1 cellular context compared by ENCODE assay signal in genomic region chr5:67215592-67216471, GRCh38.
TF ChIP-seq lines count a peak whose summit lies in the region.

No MANE protein-coding gene starts in this region.

TF ChIP-seq in K562, 482 proteins besides CTCF, POLR2A, EP300 and RAD21 (continued from another document and continues in another):
- TF ChIP-seq MGA (IDR thresholded peaks at IDR 0.05) (peak; percentile 36; the same call in 1 of the 2 replicates), RBM34 (IDR thresholded peaks at IDR 0.05; ENCODE audit: borderline replicate concordance, insufficient read depth, low read length) (no peak), SNAPC5 (CRISPR knock-in tag; IDR thresholded peaks at IDR 0.05) (no peak), POLR2AphosphoS2 (IDR thresholded peaks at IDR 0.05; ENCODE audit: low read length) (no peak), MCM7 (IDR thresholded peaks at IDR 0.05) (no peak), ZNF583 (CRISPR knock-in tag; IDR thresholded peaks at IDR 0.05) (no peak), ELK3 (CRISPR knock-in tag; IDR thresholded peaks at IDR 0.05) (no peak), HNRNPUL1 (IDR thresholded peaks at IDR 0.05; ENCODE audit: low read length) (no peak), REST (CRISPR knock-in tag; IDR thresholded peaks at IDR 0.05; ENCODE audit: low read depth) (no peak), E2F6 (IDR thresholded peaks at IDR 0.05; ENCODE audit: borderline replicate concordance in 1 of 2, extremely low read depth in 1 of 2, insufficient read depth in 1 of 2, insufficient read length in 1 of 2, low read depth in 1 of 2, low read length in 1 of 2, poor library complexity in 1 of 2, severe bottlenecking in 1 of 2) (peak in 1 of 2 experiments; percentile 36), SMARCC2 (IDR thresholded peaks at IDR 0.05; ENCODE audit: low read depth) (no peak), BRD4 (IDR thresholded peaks at IDR 0.05) (no peak), PTBP1 (IDR thresholded peaks at IDR 0.05; ENCODE audit: low read depth, low read length) (no peak), ESRRB (CRISPR knock-in tag; IDR thresholded peaks at IDR 0.05; ENCODE audit: borderline replicate concordance) (no peak), E2F5 (CRISPR knock-in tag; IDR thresholded peaks at IDR 0.05) (no peak), RBBP5 (IDR thresholded peaks at IDR 0.05; ENCODE audit: borderline replicate concordance, insufficient read depth, low read length, poor library complexity, severe bottlenecking) (no peak), SMAD1 (IDR thresholded peaks at IDR 0.05; ENCODE audit: low read depth, low read length, partially characterized antibody) (no peak), CBX8 (IDR thresholded peaks at IDR 0.05; ENCODE audit: borderline replicate concordance, extremely low read depth, low read depth, low read length, poor library complexity, severe bottlenecking) (no peak), ZNF639 (CRISPR knock-in tag; conservative IDR thresholded peaks at IDR 0.05 in 1 of 2, IDR thresholded peaks at IDR 0.05 in 1 of 2) (0 out of 4 replicates have a peak, but pooled peaks of 1 of the 2 experiments have one; percentile 29), GABPB1 (CRISPR knock-in tag; IDR thresholded peaks at IDR 0.05) (peak; percentile 27; the same call in 1 of the 2 replicates), THRAP3 (IDR thresholded peaks at IDR 0.05; ENCODE audit: borderline replicate concordance) (no peak), CBX5 (IDR thresholded peaks at IDR 0.05; ENCODE audit: borderline replicate concordance, low read depth) (no peak), POLR2AphosphoS5 (IDR thresholded peaks at IDR 0.05; ENCODE audit: control insufficient read depth, insufficient read depth, low read depth, low read length) (no peak), RBFOX2 (IDR thresholded peaks at IDR 0.05; ENCODE audit: low read depth, low read length) (no peak), ILF3 (IDR thresholded peaks at IDR 0.05; ENCODE audit: borderline replicate concordance) (no peak), ETV1 (tag; conservative IDR thresholded peaks at IDR 0.05; ENCODE audit: low read depth) (peak; percentile 51), ZKSCAN3 (CRISPR knock-in tag; IDR thresholded peaks at IDR 0.05) (no peak), TSHZ1 (CRISPR knock-in tag; IDR thresholded peaks at IDR 0.05) (no peak), CCAR2 (IDR thresholded peaks at IDR 0.05; ENCODE audit: low read depth, low read length) (no peak), ZFP91 (CRISPR knock-in tag; IDR thresholded peaks at IDR 0.05) (no peak)
